8 cellular contexts compared by ENCODE assay signal in genomic region chr3:33096103-33096868, GRCh38. TPM values are rescaled to one million over a fixed set of nuclear protein-coding genes. Genes with fewer than 3 reads are reported as not detected.
DNase-seq lines count a peak whose midpoint lies in the region; ATAC-seq and TF ChIP-seq lines count a peak whose summit lies in the region.

No MANE protein-coding gene starts in this region.

- no peaks in the 10 kb centered on the region for H3F3A ChIP-seq in OCI-LY1 (ENCODE audit: insufficient read depth, low read length)

- H3K4me1 Mint-ChIP-seq in nephron (peaks cover 16% of the 10 kb centered on the region), type B pancreatic cell (ENCODE audit: unreplicated experiment) (peaks cover 25% of the 10 kb centered on the region)

- in situ Hi-C loops in ACHN (cut with HindIII; ENCODE audit: low pct_ligation_motif_present, low pct_unique_long_range_greater_than_20kb, low sequenced_read_pairs) = no loop called here

- no peaks in the 10 kb centered on the region for H3K9me3 ChIP-seq in OCI-LY1 (ENCODE audit: low read length)

- ATAC-seq in GM18861 (IDR thresholded peaks at IDR 0.05; ENCODE audit: unreplicated experiment) = peak; percentile 29
- peak; percentile 51 for ATAC-seq in HG03095 (IDR thresholded peaks at IDR 0.05; ENCODE audit: unreplicated experiment)

- peak overlapping the region; percentile 91 for H3K4me2 ChIP-seq in OCI-LY1 (ENCODE audit: low read length)

- H3K9me3 Mint-ChIP-seq in nephron (no peaks in the 10 kb centered on the region), type B pancreatic cell (no peaks in the 10 kb centered on the region)

- peak overlapping the region; percentile 57 for H3K27ac ChIP-seq in OCI-LY1 (ENCODE audit: low read depth, low read length, poor library complexity, severe bottlenecking)

- H3K27ac Mint-ChIP-seq in nephron (peak overlapping the region; percentile 83 to 91 (median 86)), type B pancreatic cell (peak overlapping the region; percentile 82)

- no peaks in the 10 kb centered on the region for H3K27me3 Mint-ChIP-seq in nephron (ENCODE audit: low read depth)
- no peaks in the 10 kb centered on the region for H3K27me3 Mint-ChIP-seq in type B pancreatic cell

- H3K9ac ChIP-seq in OCI-LY1 (ENCODE audit: low read length) = peak overlapping the region; percentile 87

- H3K36me3 ChIP-seq in OCI-LY1 (ENCODE audit: insufficient read depth, low read length) = peaks cover 15% of the 10 kb centered on the region

- no peaks in the 10 kb centered on the region for H3K9me2 ChIP-seq in OCI-LY1 (ENCODE audit: low read depth, low read length)

- TF ChIP-seq CTCF in OCI-LY1 (IDR thresholded peaks at IDR 0.05; ENCODE audit: low read length) = no peak
- TF ChIP-seq CTCF in fibroblast of villous mesenchyme (IDR thresholded peaks at IDR 0.05; ENCODE audit: insufficient read depth, low read depth, low read length) = no peak
- no peak for TF ChIP-seq CTCF in nephron (IDR thresholded peaks at IDR 0.05; ENCODE audit: unreplicated experiment in 3 of 3)
- no peak for TF ChIP-seq CTCF in type B pancreatic cell (conservative IDR thresholded peaks at IDR 0.05)

- H3K79me2 ChIP-seq in OCI-LY1 (ENCODE audit: insufficient read depth, low read length) = peaks cover 16% of the 10 kb centered on the region; the same call in 1 of the 2 replicates

- no peaks in the 10 kb centered on the region for H4K20me1 ChIP-seq in OCI-LY1 (ENCODE audit: insufficient read depth, low read length)

- DNase-seq in ACHN (peak; percentile 23), fibroblast of villous mesenchyme (ENCODE audit: low read depth) (peak; percentile 44), type B pancreatic cell (ENCODE audit: extremely low spot score, unreplicated experiment) (no peak)
- DNase-seq in activated T-helper 9 cell treated with anti-CD3 and anti-CD28 coated beads, Interleukin-2, amount 50 U/mL, for 16 hours (ENCODE audit: low read depth) = peak; percentile 25

- peaks cover 30% of the 10 kb centered on the region for H3K36me3 Mint-ChIP-seq in nephron (ENCODE audit: low read depth)
- peaks cover 24% of the 10 kb centered on the region for H3K36me3 Mint-ChIP-seq in type B pancreatic cell

- H3K27me3 ChIP-seq in OCI-LY1 (ENCODE audit: insufficient read depth, low read length) = no peaks in the 10 kb centered on the region

- H3K4me3 ChIP-seq in OCI-LY1 (ENCODE audit: low read depth, low read length, poor library complexity, severe bottlenecking) = peak overlapping the region; percentile 98
- peak overlapping the region; percentile 83 for H3K4me3 ChIP-seq in fibroblast of villous mesenchyme (ENCODE audit: low read depth, low read length)

- no peak overlapping the region for H2AFZ ChIP-seq in OCI-LY1 (ENCODE audit: low read length)

- peaks cover 21% of the 10 kb centered on the region for H3K4me1 ChIP-seq in OCI-LY1 (ENCODE audit: insufficient read depth, low read length, severe bottlenecking)

- H3K4me3 Mint-ChIP-seq in nephron (peak overlapping the region; percentile 92 to 98 (median 97)), type B pancreatic cell (peak overlapping the region; percentile 93)

RNA-seq across cellular contexts. Expression of gene GLB1, which starts 0.7 kb away (rescaled TPM):
- 49.3 and 63.5 TPM in 2 replicates for total RNA-seq in fibroblast of villous mesenchyme
- total RNA-seq in type B pancreatic cell (ENCODE audit: low replicate concordance) = 88.2 and 94.3 TPM in 2 replicates

RNA-seq across cellular contexts. Expression of gene TMPPE, which starts 0.7 kb away (rescaled TPM):
- 4.8 and 7.3 TPM in 2 replicates for total RNA-seq in fibroblast of villous mesenchyme
- 9.9 and 13.0 TPM in 2 replicates for total RNA-seq in type B pancreatic cell (ENCODE audit: low replicate concordance)

RNA-seq across cellular contexts. Expression of gene CRTAP, which starts 17.5 kb away (rescaled TPM):
- total RNA-seq in fibroblast of villous mesenchyme = 145 and 196 TPM in 2 replicates
- total RNA-seq in type B pancreatic cell (ENCODE audit: low replicate concordance) = 83.2 and 138 TPM in 2 replicates
